Comparison of ENCODE assay signal across 17 cellular contexts in genomic region chr6:14798996-14799588, GRCh38.
"Had no signal": no experiment of that assay in that cellular context is flagged by ENCODE, and none has a peak within 500 bp of the region (broad histone marks: within the 10 kb centered on the region; RNA-seq: fewer than 3 reads in every experiment).

No MANE protein-coding gene starts in this region.

- H3K9me3 ChIP-seq: adrenal gland, body of pancreas, colonic mucosa, gastrocnemius medialis, transverse colon had no signal

- H3K4me3 Mint-ChIP-seq: activated naive CD4-positive, alpha-beta T cell treated with anti-CD3 and anti-CD28 coated beads for 36 hours; activated naive CD8-positive, alpha-beta T cell treated with anti-CD3 and anti-CD28 coated beads for 36 hours; activated T-helper 1 cell treated with anti-CD3 and anti-CD28 coated beads, Interleukin-12 subunit alpha, Interleukin-12 subunit beta, Interleukin-2, Interleukin-4 antibody, amounts not matched to agents 30 ng/mL and 10 ng/mL and 1 ng/mL, durations not matched to agents 14 hours and 24 hours and 36 hours; natural killer cell had no signal

- H3K9me3 Mint-ChIP-seq: activated naive CD4-positive, alpha-beta T cell treated with anti-CD3 and anti-CD28 coated beads for 36 hours; activated T-helper 1 cell treated with anti-CD3 and anti-CD28 coated beads, Interleukin-12 subunit alpha, Interleukin-12 subunit beta, Interleukin-2, Interleukin-4 antibody, amounts not matched to agents 30 ng/mL and 10 ng/mL and 1 ng/mL, durations not matched to agents 14 hours and 24 hours and 36 hours; natural killer cell had no signal

- H3K27me3 ChIP-seq: adrenal gland, body of pancreas, cardiac muscle cell, colonic mucosa, gastrocnemius medialis, transverse colon had no signal

- H3K36me3 ChIP-seq: adrenal gland, cardiac muscle cell, colonic mucosa, gastrocnemius medialis, left ventricle myocardium inferior, transverse colon had no signal

- DNase-seq: activated effector memory CD4-positive, alpha-beta T cell treated with anti-CD3 and anti-CD28 coated beads, Interleukin-2, amount 50 U/mL, for 16 hours; effector CD8-positive, alpha-beta T cell; left ventricle myocardium inferior; natural killer cell; stimulated activated naive CD4-positive, alpha-beta T cell treated with Interleukin-2 at 50 U/mL for 16 hours; T-helper 9 cell had no signal

- H3K36me3 Mint-ChIP-seq: activated naive CD8-positive, alpha-beta T cell treated with anti-CD3 and anti-CD28 coated beads for 36 hours; natural killer cell had no signal

- H3K4me3 ChIP-seq: adrenal gland, body of pancreas, cardiac muscle cell, colonic mucosa, gastrocnemius medialis, left ventricle myocardium inferior, lung, transverse colon had no signal

- H3K4me1 ChIP-seq: adrenal gland, body of pancreas, colonic mucosa had no signal

- H3K27ac Mint-ChIP-seq: activated naive CD4-positive, alpha-beta T cell treated with anti-CD3 and anti-CD28 coated beads for 36 hours; activated naive CD8-positive, alpha-beta T cell treated with anti-CD3 and anti-CD28 coated beads for 36 hours; natural killer cell had no signal

- H3K27ac ChIP-seq: adrenal gland, body of pancreas, cardiac muscle cell, colonic mucosa, gastrocnemius medialis, left ventricle myocardium inferior, transverse colon, VCaP had no signal
